ENCODE assay signal across 18 cellular contexts in the genomic region with DNA sequence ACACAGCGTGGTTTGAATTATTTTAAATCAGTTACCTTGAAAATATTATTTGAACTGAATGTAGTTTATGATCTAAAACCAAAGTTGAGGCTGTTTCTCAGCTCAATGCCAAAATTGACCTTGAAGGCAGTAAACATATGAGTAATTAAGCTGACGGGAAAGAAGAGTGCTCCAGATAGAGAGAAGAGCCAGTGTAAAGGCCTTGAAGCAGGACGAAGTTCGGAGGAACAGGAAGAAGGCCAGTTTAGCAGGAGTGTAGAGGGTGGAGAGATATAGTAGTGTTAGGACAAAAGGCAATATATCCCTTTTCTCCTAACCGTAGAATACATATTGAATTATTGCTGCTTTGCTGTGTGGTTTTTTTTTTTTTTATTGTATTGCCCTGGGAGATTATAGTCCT.
DNase-seq lines count a peak whose midpoint lies in the region; ATAC-seq, FAIRE-seq and TF ChIP-seq lines count a peak whose summit lies in the region.
"Had no signal": no experiment of that assay in that cellular context is flagged by ENCODE, and none has a peak within 500 bp of the region (broad histone marks: within the 10 kb centered on the region; RNA-seq: fewer than 3 reads in every experiment).

No MANE protein-coding gene starts in this region.

- peaks cover 5% of the 10 kb centered on the region for H3K4me1 ChIP-seq in left ventricle myocardium inferior
- no peaks in the 10 kb centered on the region for H3K4me1 ChIP-seq in right atrium auricular region
- peaks cover 3% of the 10 kb centered on the region for H3K4me1 ChIP-seq in endothelial cell of umbilical vein (ENCODE audit: control insufficient read depth, extremely low read depth, insufficient read depth, low read length)
- no peaks in the 10 kb centered on the region for H3K4me1 ChIP-seq in urinary bladder (ENCODE audit: insufficient read depth)
- H3K4me1 ChIP-seq: A549 had no signal

- 84% methylated on average over 5 of the region's 5 CpGs for WGBS in urinary bladder

- POLR2A ChIA-PET in endothelial cell of umbilical vein (lab: Charles Lee): no interaction called here

- CTCF ChIA-PET in endothelial cell of umbilical vein (lab: Charles Lee): interaction anchor here (0.7 to 1.4 kb wide), 5 partner anchors 8 to 160 kb away, joined by 3 to 5 read pairs (median 3); no protein-coding TSS in a partner anchor

- H3K4me3 ChIP-seq in left ventricle myocardium inferior (no peak overlapping the region), right atrium auricular region (no peak overlapping the region), endothelial cell of umbilical vein (replicated peaks in 1 of 3; ENCODE audit: insufficient read depth in 1 of 3, low read depth in 1 of 3, low read length in 3 of 3) (no peak overlapping the region), urinary bladder (ENCODE audit: low read depth, low read length) (no peak overlapping the region)
- H3K4me3 ChIP-seq: A549, Peyer's patch had no signal

- H3K9me3 ChIP-seq in left ventricle myocardium inferior (replicated peaks) (no peaks in the 10 kb centered on the region), right atrium auricular region (no peaks in the 10 kb centered on the region), endothelial cell of umbilical vein (replicated peaks; ENCODE audit: control insufficient read depth, insufficient read depth, low read length) (no peaks in the 10 kb centered on the region)
- H3K9me3 ChIP-seq: A549, Peyer's patch had no signal

- no peak for FAIRE-seq in endothelial cell of umbilical vein (lab: Jason Lieb, UNC)
- FAIRE-seq: A549 had no signal

- H2AFZ ChIP-seq in endothelial cell of umbilical vein (ENCODE audit: low read depth, low read length): no peak overlapping the region

- no peak overlapping the region for H3K4me2 ChIP-seq in endothelial cell of umbilical vein (ENCODE audit: insufficient read depth, low read length)
- H3K4me2 ChIP-seq: A549 had no signal

- H3K27me3 ChIP-seq in left ventricle myocardium inferior (ENCODE audit: low read depth) (no peaks in the 10 kb centered on the region), right atrium auricular region (no peaks in the 10 kb centered on the region), endothelial cell of umbilical vein (ENCODE audit: control insufficient read depth in 2 of 2, insufficient read depth in 2 of 2, low read length in 2 of 2) (no peaks in the 10 kb centered on the region)
- H3K27me3 ChIP-seq: Peyer's patch had no signal

- no peaks in the 10 kb centered on the region for H3K9me1 ChIP-seq in endothelial cell of umbilical vein (replicated peaks; ENCODE audit: control insufficient read depth, extremely low read depth, insufficient read depth, low read length)

- H3K79me2 ChIP-seq in endothelial cell of umbilical vein (ENCODE audit: control insufficient read depth, insufficient read depth, low read length): no peaks in the 10 kb centered on the region

- H4K20me1 ChIP-seq in endothelial cell of umbilical vein (replicated peaks; ENCODE audit: control insufficient read depth, extremely low read depth, insufficient read depth, low read length): no peaks in the 10 kb centered on the region

- TF ChIP-seq POLR2A in endothelial cell of umbilical vein (IDR thresholded peaks at IDR 0.05; ENCODE audit: low read depth, low read length): no peak

- no TSS peak for BruUV-seq in endothelial cell of umbilical vein (replicated peaks; lab: Mats Ljungman, UMichigan)

- TF ChIP-seq CTCF in left ventricle myocardium inferior (IDR thresholded peaks at IDR 0.05; ENCODE audit: borderline replicate concordance) (no peak), right atrium auricular region (IDR thresholded peaks at IDR 0.05) (no peak), endothelial cell of umbilical vein (IDR thresholded peaks at IDR 0.05; ENCODE audit: extremely low read depth in 1 of 2, insufficient read depth in 1 of 2, low read depth in 1 of 2, low read length in 2 of 2) (no peak)

- dilution Hi-C loops in endothelial cell of umbilical vein (cut with MboI; ENCODE audit: extremely low pct_ligation_motif_present, low sequenced_read_pairs): no loop called here

- H3K9ac ChIP-seq in endothelial cell of umbilical vein (replicated peaks; ENCODE audit: extremely low read depth, insufficient read depth, low read length): no peak overlapping the region

- no peak for DNase-seq in left ventricle myocardium inferior
- no peak for DNase-seq in right atrium auricular region (ENCODE audit: low spot score)
- DNase-seq in endothelial cell of umbilical vein (ENCODE audit: low read depth, low spot score): peak; percentile 14
- DNase-seq in mucosa of gallbladder (ENCODE audit: low spot score): peak; percentile 23
- DNase-seq in NCI-H128 (lab: John Stamatoyannopoulos, UW; ENCODE audit: unreplicated experiment): no peak
- no peak for DNase-seq in DMS 273 (lab: John Stamatoyannopoulos, UW; ENCODE audit: unreplicated experiment)
- DNase-seq: COR-L47, H7, MM.1S, NCI-H1105 treated with DMSO at 0.1 percent for 48 hours, NCI-H1930, NCI-H2171, NCI-H510A had no signal

- H3K36me3 ChIP-seq in left ventricle myocardium inferior (peaks cover 75% of the 10 kb centered on the region), right atrium auricular region (peaks cover 5% of the 10 kb centered on the region), endothelial cell of umbilical vein (ENCODE audit: control insufficient read depth in 2 of 2, extremely low read depth in 1 of 2, insufficient read depth in 2 of 2, low read length in 2 of 2) (peaks cover 2 to 3% of the 10 kb centered on the region in 2 experiments), urinary bladder (ENCODE audit: insufficient read depth) (peaks cover 5% of the 10 kb centered on the region)

- ATAC-seq in esophagus mucosa: no peak
- ATAC-seq: A549 had no signal

- intact Hi-C loops in left ventricle myocardium inferior (cut with micrococcal nuclease) (no loop called here), endothelial cell of umbilical vein (cut with micrococcal nuclease) (no loop called here)

- H3K27ac ChIP-seq in left ventricle myocardium inferior (replicated peaks) (peak overlapping the region; percentile 48), right atrium auricular region (no peak overlapping the region), endothelial cell of umbilical vein (ENCODE audit: insufficient read depth, low read depth, low read length) (no peak overlapping the region), urinary bladder (ENCODE audit: low read depth) (peak overlapping the region; percentile 32)
- H3K27ac ChIP-seq: A549, C4-2B had no signal

TF ChIP-seq in endothelial cell of umbilical vein, 7 proteins besides CTCF, POLR2A, EP300 and RAD21:
- no peak for TF ChIP-seq POLR2AphosphoS5 (IDR thresholded peaks at IDR 0.05; ENCODE audit: insufficient read depth, low read depth, low read length)
- TF ChIP-seq, protein P1, sequence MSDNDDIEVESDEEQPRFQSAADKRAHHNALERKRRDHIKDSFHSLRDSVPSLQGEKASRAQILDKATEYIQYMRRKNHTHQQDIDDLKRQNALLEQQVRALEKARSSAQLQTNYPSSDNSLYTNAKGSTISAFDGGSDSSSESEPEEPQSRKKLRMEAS (IDR thresholded peaks at IDR 0.05; ENCODE audit: insufficient read depth, insufficient read length): no peak
- TF ChIP-seq MYC (IDR thresholded peaks at IDR 0.05; ENCODE audit: low read depth, low read length): no peak
- no peak for TF ChIP-seq EZH2 (IDR thresholded peaks at IDR 0.05; ENCODE audit: borderline replicate concordance, low read depth, low read length, severe bottlenecking)
- TF ChIP-seq GATA2 (IDR thresholded peaks at IDR 0.05; ENCODE audit: insufficient read depth, insufficient read length, low read depth, low read length): no peak
- TF ChIP-seq FOS (IDR thresholded peaks at IDR 0.05; ENCODE audit: borderline replicate concordance, insufficient read depth, low read length): no peak

Comparison
In these comparisons a context has a peak if more than half of its experiments do, and no peak if none do; other contexts are left out.
1. H3K27ac ChIP-seq: peak in left ventricle myocardium inferior (single experiment) and urinary bladder (single experiment); none in right atrium auricular region (0 of 2) and endothelial cell of umbilical vein (single experiment).
2. DNase-seq: peak in endothelial cell of umbilical vein (single experiment) and mucosa of gallbladder (single experiment); none in left ventricle myocardium inferior (single experiment), right atrium auricular region (single experiment), NCI-H128 (single experiment) and DMS 273 (single experiment).